14 cellular contexts compared by ENCODE assay signal in genomic region chr13:33116321-33117010, GRCh38.
"Had no signal": no experiment of that assay in that cellular context is flagged by ENCODE, and none has a peak within 500 bp of the region (broad histone marks: within the 10 kb centered on the region; RNA-seq: fewer than 3 reads in every experiment).

No MANE protein-coding gene starts in this region.

- H3K27ac Mint-ChIP-seq: activated CD4-positive, alpha-beta T cell treated with anti-CD3 and anti-CD28 coated beads, Interleukin-2, amount 10 ng/mL, durations not matched to agents 7 days and 5 days; activated naive CD8-positive, alpha-beta T cell treated with anti-CD3 and anti-CD28 coated beads, Interleukin-2, amount 10 ng/mL, durations not matched to agents 7 days and 5 days; naive B cell; neural progenitor cell; stimulated activated effector memory CD8-positive, alpha-beta T cell treated with anti-CD3 and anti-CD28 coated beads, Interleukin-12 subunit alpha, Interleukin-12 subunit beta, amount 100 ng/mL, for 72 hours had no signal

- H3K36me3 Mint-ChIP-seq: activated naive CD8-positive, alpha-beta T cell treated with anti-CD3 and anti-CD28 coated beads, Interleukin-2, amount 10 ng/mL, durations not matched to agents 7 days and 5 days; naive B cell; stimulated activated effector memory CD8-positive, alpha-beta T cell treated with anti-CD3 and anti-CD28 coated beads, Interleukin-12 subunit alpha, Interleukin-12 subunit beta, amount 100 ng/mL, for 72 hours had no signal

- ATAC-seq: foreskin keratinocyte; stimulated activated effector memory CD8-positive, alpha-beta T cell treated with anti-CD3 and anti-CD28 coated beads, Interleukin-12 subunit alpha, Interleukin-12 subunit beta, amount 100 ng/mL, for 72 hours had no signal

- H3K4me3 Mint-ChIP-seq: activated CD4-positive, alpha-beta T cell treated with anti-CD3 and anti-CD28 coated beads, Interleukin-2, amount 10 ng/mL, durations not matched to agents 7 days and 5 days; activated naive CD8-positive, alpha-beta T cell treated with anti-CD3 and anti-CD28 coated beads, Interleukin-2, amount 10 ng/mL, durations not matched to agents 7 days and 5 days; naive B cell; neural progenitor cell; stimulated activated effector memory CD8-positive, alpha-beta T cell treated with anti-CD3 and anti-CD28 coated beads, Interleukin-12 subunit alpha, Interleukin-12 subunit beta, amount 100 ng/mL, for 72 hours had no signal

- H3K27ac ChIP-seq: brain microvascular endothelial cell, foreskin keratinocyte, neural progenitor cell, ovary had no signal

- H3K9me3 Mint-ChIP-seq: activated CD4-positive, alpha-beta T cell treated with anti-CD3 and anti-CD28 coated beads, Interleukin-2, amount 10 ng/mL, durations not matched to agents 7 days and 5 days; activated naive CD8-positive, alpha-beta T cell treated with anti-CD3 and anti-CD28 coated beads, Interleukin-2, amount 10 ng/mL, durations not matched to agents 7 days and 5 days; neural progenitor cell; stimulated activated effector memory CD8-positive, alpha-beta T cell treated with anti-CD3 and anti-CD28 coated beads, Interleukin-12 subunit alpha, Interleukin-12 subunit beta, amount 100 ng/mL, for 72 hours had no signal

- H3K4me3 ChIP-seq: lung, neural progenitor cell, ovary had no signal

- FAIRE-seq: urothelium cell line had no signal

- H3K9ac ChIP-seq: neural progenitor cell had no signal

- H2AFZ ChIP-seq: neural progenitor cell had no signal

- H3K9me3 ChIP-seq: ovary had no signal

- H3K4me2 ChIP-seq: neural progenitor cell had no signal

- H3K36me3 ChIP-seq: neural progenitor cell, ovary had no signal

- H3K27me3 ChIP-seq: brain microvascular endothelial cell, foreskin keratinocyte, neural progenitor cell, ovary had no signal

- H3K4me1 ChIP-seq: neural progenitor cell had no signal

- H3K27me3 Mint-ChIP-seq: activated naive CD8-positive, alpha-beta T cell treated with anti-CD3 and anti-CD28 coated beads, Interleukin-2, amount 10 ng/mL, durations not matched to agents 7 days and 5 days had no signal

- DNase-seq: activated CD4-positive, alpha-beta T cell treated with anti-CD3 and anti-CD28 coated beads, Interleukin-2, amount 10 ng/mL, durations not matched to agents 7 days and 5 days; activated CD4-positive, CD25-positive, alpha-beta regulatory T cell; activated gamma-delta T cell treated with Interleukin-2 at 50 U/mL for 16 hours; activated naive CD8-positive, alpha-beta T cell treated with anti-CD3 and anti-CD28 coated beads, Interleukin-2, amount 10 ng/mL, durations not matched to agents 7 days and 5 days; brain microvascular endothelial cell; effector CD8-positive, alpha-beta T cell; foreskin keratinocyte; kidney glomerular epithelial cell; naive B cell; ovary had no signal

- H3K4me1 Mint-ChIP-seq: activated CD4-positive, alpha-beta T cell treated with anti-CD3 and anti-CD28 coated beads, Interleukin-2, amount 10 ng/mL, durations not matched to agents 7 days and 5 days; activated naive CD8-positive, alpha-beta T cell treated with anti-CD3 and anti-CD28 coated beads, Interleukin-2, amount 10 ng/mL, durations not matched to agents 7 days and 5 days; stimulated activated effector memory CD8-positive, alpha-beta T cell treated with anti-CD3 and anti-CD28 coated beads, Interleukin-12 subunit alpha, Interleukin-12 subunit beta, amount 100 ng/mL, for 72 hours had no signal
